In genomic region chr6:3282461-3283236, GRCh38 we compare ENCODE assay signal across 14 cellular contexts. TPM values are rescaled to one million over a fixed set of nuclear protein-coding genes. Genes with fewer than 3 reads are reported as not detected.
A peak's percentile ranks its signal among the peaks of the same experiment; 100 is the strongest.
DNase-seq lines count a peak whose midpoint lies in the region; ATAC-seq and TF ChIP-seq lines count a peak whose summit lies in the region.
"Had no signal": no experiment of that assay in that cellular context is flagged by ENCODE, and none has a peak within 500 bp of the region (broad histone marks: within the 10 kb centered on the region; RNA-seq: fewer than 3 reads in every experiment).

No MANE protein-coding gene starts in this region.

- H3K27me3 Mint-ChIP-seq in neural crest cell (ENCODE audit: low read depth): no peaks in the 10 kb centered on the region
- H3K27me3 Mint-ChIP-seq in activated naive CD8-positive, alpha-beta T cell treated with anti-CD3 and anti-CD28 coated beads for 36 hours: no peaks in the 10 kb centered on the region
- H3K27me3 Mint-ChIP-seq: activated CD4-positive, alpha-beta T cell treated with anti-CD3 and anti-CD28 coated beads for 36 hours had no signal

- DNase-seq in activated effector memory CD4-positive, alpha-beta T cell treated with anti-CD3 and anti-CD28 coated beads, Interleukin-2, amount 50 U/mL, for 16 hours: peak; percentile 55
- no peak for DNase-seq in activated effector memory CD4-positive, alpha-beta T cell treated with Interleukin-2 at 50 U/mL for 16 hours
- DNase-seq in fibroblast of lung (ENCODE audit: low read depth in 2 of 2): peak in 1 of 2 donors; percentile 35
- no peak for DNase-seq in neural crest cell (ENCODE audit: low read depth, low spot score)
- no peak for DNase-seq in upper lobe of left lung
- DNase-seq in activated naive CD8-positive, alpha-beta T cell treated with anti-CD3 and anti-CD28 coated beads for 36 hours: no peak
- no peak for DNase-seq in D341Med (ENCODE audit: low spot score)
- DNase-seq in ACHN: no peak
- DNase-seq: activated CD4-positive, alpha-beta T cell treated with anti-CD3 and anti-CD28 coated beads for 36 hours; activated T-cell treated with anti-CD3 and anti-CD28 coated beads, Interleukin-2, amount 50 U/mL, for 4 hours; KG1; NCI-H146; trophoblast cell had no signal

- peaks cover 5% of the 10 kb centered on the region for H3K4me1 ChIP-seq in fibroblast of lung (ENCODE audit: control insufficient read depth, extremely low read depth, insufficient read depth, low read length)
- peaks cover 10 to 24% (median 18%) of the 10 kb centered on the region in 4 donors for H3K4me1 ChIP-seq in upper lobe of left lung
- H3K4me1 ChIP-seq: body of pancreas had no signal

- no peaks in the 10 kb centered on the region for H3K79me2 ChIP-seq in fibroblast of lung (ENCODE audit: control insufficient read depth, insufficient read depth, low read length)

- peak overlapping the region; percentile 19 for H3K4me2 ChIP-seq in fibroblast of lung (ENCODE audit: extremely low read depth, insufficient read depth, low read length)

- WGBS in upper lobe of left lung, 2 donors: 93 to 96% methylated on average over 20 of the region's 20 CpGs

- H3K36me3 ChIP-seq in fibroblast of lung (ENCODE audit: control insufficient read depth, insufficient read depth, low read length): no peaks in the 10 kb centered on the region
- peaks cover 0 to 7% (median 2%) of the 10 kb centered on the region in 4 donors for H3K36me3 ChIP-seq in upper lobe of left lung

- no peak for TF ChIP-seq POLR2A in upper lobe of left lung (IDR thresholded peaks at IDR 0.05)

- peak overlapping the region; percentile 18 for H3K4me3 Mint-ChIP-seq in neural crest cell
- no peak overlapping the region for H3K4me3 Mint-ChIP-seq in activated naive CD8-positive, alpha-beta T cell treated with anti-CD3 and anti-CD28 coated beads for 36 hours
- H3K4me3 Mint-ChIP-seq: activated CD4-positive, alpha-beta T cell treated with anti-CD3 and anti-CD28 coated beads for 36 hours; activated T-cell treated with anti-CD3 and anti-CD28 coated beads, Interleukin-2, amount 50 U/mL, for 4 hours had no signal

- in situ Hi-C loops in ACHN (cut with HindIII; ENCODE audit: low pct_ligation_motif_present, low pct_unique_long_range_greater_than_20kb, low sequenced_read_pairs): no loop called here

- no peak for ATAC-seq in upper lobe of left lung (ENCODE audit: low FRiP score in 2 of 2)
- ATAC-seq: activated CD4-positive, alpha-beta T cell treated with anti-CD3 and anti-CD28 coated beads for 36 hours; activated T-cell treated with anti-CD3 and anti-CD28 coated beads, Interleukin-2, amount 50 U/mL, for 4 hours; body of pancreas had no signal

- H3K4me3 ChIP-seq in fibroblast of lung (replicated peaks in 1 of 4; ENCODE audit: control extremely low read depth in 1 of 4, insufficient read depth in 1 of 4, low read depth in 3 of 4, low read length in 4 of 4) (no peak overlapping the region), upper lobe of left lung (no peak overlapping the region)
- H3K4me3 ChIP-seq: body of pancreas had no signal

- H3K27ac ChIP-seq in fibroblast of lung (ENCODE audit: insufficient read depth, low read length) (no peak overlapping the region), upper lobe of left lung (peak overlapping the region; percentile 28 to 57 (median 44))

- H3K4me1 Mint-ChIP-seq in neural crest cell: peaks cover 54% of the 10 kb centered on the region
- peaks cover 4% of the 10 kb centered on the region for H3K4me1 Mint-ChIP-seq in activated naive CD8-positive, alpha-beta T cell treated with anti-CD3 and anti-CD28 coated beads for 36 hours

- H3K27me3 ChIP-seq in fibroblast of lung (ENCODE audit: control insufficient read depth, insufficient read depth, low read length) (no peaks in the 10 kb centered on the region), upper lobe of left lung (no peaks in the 10 kb centered on the region)
- H3K27me3 ChIP-seq: body of pancreas had no signal

- no peak overlapping the region for H2AFZ ChIP-seq in fibroblast of lung (ENCODE audit: low read length)

- no peaks in the 10 kb centered on the region for H4K20me1 ChIP-seq in fibroblast of lung (ENCODE audit: control insufficient read depth, extremely low read depth, insufficient read depth, low read length)

- H3K9me3 ChIP-seq in fibroblast of lung (ENCODE audit: control insufficient read depth, insufficient read depth, low read depth, low read length) (no peaks in the 10 kb centered on the region), upper lobe of left lung (no peaks in the 10 kb centered on the region)
- H3K9me3 ChIP-seq: body of pancreas had no signal

- TF ChIP-seq CTCF in fibroblast of lung (conservative IDR thresholded peaks at IDR 0.05 in 1 of 2, IDR thresholded peaks at IDR 0.05 in 1 of 2; ENCODE audit: low read depth in 1 of 2, low read length in 2 of 2) (no peak), neural crest cell (conservative IDR thresholded peaks at IDR 0.05) (no peak), upper lobe of left lung (IDR thresholded peaks at IDR 0.05) (no peak)

- H3K27ac Mint-ChIP-seq in neural crest cell (ENCODE audit: unreplicated experiment): no peak overlapping the region
- no peak overlapping the region for H3K27ac Mint-ChIP-seq in activated naive CD8-positive, alpha-beta T cell treated with anti-CD3 and anti-CD28 coated beads for 36 hours
- H3K27ac Mint-ChIP-seq: activated CD4-positive, alpha-beta T cell treated with anti-CD3 and anti-CD28 coated beads for 36 hours had no signal

- no peaks in the 10 kb centered on the region for H3K9me3 Mint-ChIP-seq in neural crest cell
- no peaks in the 10 kb centered on the region for H3K9me3 Mint-ChIP-seq in activated naive CD8-positive, alpha-beta T cell treated with anti-CD3 and anti-CD28 coated beads for 36 hours
- H3K9me3 Mint-ChIP-seq: activated T-cell treated with anti-CD3 and anti-CD28 coated beads, Interleukin-2, amount 50 U/mL, for 4 hours had no signal

- no peak for TF ChIP-seq EP300 in upper lobe of left lung (IDR thresholded peaks at IDR 0.05)

- H3K9ac ChIP-seq in fibroblast of lung (ENCODE audit: insufficient read depth, low read length): no peak overlapping the region

- H3K36me3 Mint-ChIP-seq in neural crest cell (ENCODE audit: low read depth): peaks cover 7% of the 10 kb centered on the region
- H3K36me3 Mint-ChIP-seq in activated naive CD8-positive, alpha-beta T cell treated with anti-CD3 and anti-CD28 coated beads for 36 hours: peaks cover 2% of the 10 kb centered on the region

RNA-seq across cellular contexts. Expression of gene PSMG4, which starts 23.9 kb away (rescaled TPM):
- total RNA-seq in fibroblast of lung (24.4 and 34.2 TPM in 2 replicates), neural crest cell (26.3 and 27.9 TPM in 2 replicates), upper lobe of left lung (10 to 100 TPM; 17.0 to 24.5 (median 22.9) TPM)
- 12.5 and 17.5 TPM in 2 replicates for polyA plus RNA-seq in fibroblast of lung
- 22.5 and 34.9 TPM in 2 replicates for polyA plus RNA-seq in fibroblast of lung (2012)
- polyA minus RNA-seq in fibroblast of lung (ENCODE audit: low replicate concordance): 7.3 and 21.7 TPM in 2 replicates
- total RNA-seq in activated naive CD8-positive, alpha-beta T cell treated with anti-CD3 and anti-CD28 coated beads for 36 hours: 10 to 100 TPM; 36.4 to 38.1 TPM

RNA-seq across cellular contexts. Expression of gene TUBB2B, which starts 55.2 kb away (rescaled TPM):
- 3.8 and 5.1 TPM in 2 replicates for total RNA-seq in fibroblast of lung
- 3.4 and 5.2 TPM in 2 replicates for polyA plus RNA-seq in fibroblast of lung
- 4.4 and 5.9 TPM in 2 replicates for polyA plus RNA-seq in fibroblast of lung (2012)
- 9.3 and 12.1 TPM in 2 replicates for polyA minus RNA-seq in fibroblast of lung (ENCODE audit: low replicate concordance)
- total RNA-seq in neural crest cell: 655 and 665 TPM in 2 replicates
- 1 to 10 TPM in 4 of 6 donors, under 1 TPM in 1, not detected in 1; 0.67 to 4.1 (median 1.7) TPM for total RNA-seq in upper lobe of left lung
- total RNA-seq in activated naive CD8-positive, alpha-beta T cell treated with anti-CD3 and anti-CD28 coated beads for 36 hours: under 1 TPM; 0.25 to 0.28 TPM

Comparison
In these comparisons a context has a peak if more than half of its experiments do, and no peak if none do; other contexts are left out.
1. RNA of gene TUBB2B, which starts 55.2 kb away (total RNA-seq): 655 to 665 TPM in neural crest cell; 3.8 to 5.1 TPM in fibroblast of lung, 0.67 to 4.1 TPM in upper lobe of left lung and 0.25 to 0.28 TPM in activated naive CD8-positive, alpha-beta T cell treated with anti-CD3 and anti-CD28 coated beads for 36 hours; every median in the first group is over 100 times any median in the second.